Comparison of ENCODE assay signal across 1 cellular context in genomic region chr7:136133491-136133990, GRCh38.
TF ChIP-seq lines count a peak whose summit lies in the region.

No MANE protein-coding gene starts in this region.

TF ChIP-seq in GM23338, 12 proteins besides CTCF, POLR2A, EP300 and RAD21 (continued from another document):
- TF ChIP-seq, protein P1, sequence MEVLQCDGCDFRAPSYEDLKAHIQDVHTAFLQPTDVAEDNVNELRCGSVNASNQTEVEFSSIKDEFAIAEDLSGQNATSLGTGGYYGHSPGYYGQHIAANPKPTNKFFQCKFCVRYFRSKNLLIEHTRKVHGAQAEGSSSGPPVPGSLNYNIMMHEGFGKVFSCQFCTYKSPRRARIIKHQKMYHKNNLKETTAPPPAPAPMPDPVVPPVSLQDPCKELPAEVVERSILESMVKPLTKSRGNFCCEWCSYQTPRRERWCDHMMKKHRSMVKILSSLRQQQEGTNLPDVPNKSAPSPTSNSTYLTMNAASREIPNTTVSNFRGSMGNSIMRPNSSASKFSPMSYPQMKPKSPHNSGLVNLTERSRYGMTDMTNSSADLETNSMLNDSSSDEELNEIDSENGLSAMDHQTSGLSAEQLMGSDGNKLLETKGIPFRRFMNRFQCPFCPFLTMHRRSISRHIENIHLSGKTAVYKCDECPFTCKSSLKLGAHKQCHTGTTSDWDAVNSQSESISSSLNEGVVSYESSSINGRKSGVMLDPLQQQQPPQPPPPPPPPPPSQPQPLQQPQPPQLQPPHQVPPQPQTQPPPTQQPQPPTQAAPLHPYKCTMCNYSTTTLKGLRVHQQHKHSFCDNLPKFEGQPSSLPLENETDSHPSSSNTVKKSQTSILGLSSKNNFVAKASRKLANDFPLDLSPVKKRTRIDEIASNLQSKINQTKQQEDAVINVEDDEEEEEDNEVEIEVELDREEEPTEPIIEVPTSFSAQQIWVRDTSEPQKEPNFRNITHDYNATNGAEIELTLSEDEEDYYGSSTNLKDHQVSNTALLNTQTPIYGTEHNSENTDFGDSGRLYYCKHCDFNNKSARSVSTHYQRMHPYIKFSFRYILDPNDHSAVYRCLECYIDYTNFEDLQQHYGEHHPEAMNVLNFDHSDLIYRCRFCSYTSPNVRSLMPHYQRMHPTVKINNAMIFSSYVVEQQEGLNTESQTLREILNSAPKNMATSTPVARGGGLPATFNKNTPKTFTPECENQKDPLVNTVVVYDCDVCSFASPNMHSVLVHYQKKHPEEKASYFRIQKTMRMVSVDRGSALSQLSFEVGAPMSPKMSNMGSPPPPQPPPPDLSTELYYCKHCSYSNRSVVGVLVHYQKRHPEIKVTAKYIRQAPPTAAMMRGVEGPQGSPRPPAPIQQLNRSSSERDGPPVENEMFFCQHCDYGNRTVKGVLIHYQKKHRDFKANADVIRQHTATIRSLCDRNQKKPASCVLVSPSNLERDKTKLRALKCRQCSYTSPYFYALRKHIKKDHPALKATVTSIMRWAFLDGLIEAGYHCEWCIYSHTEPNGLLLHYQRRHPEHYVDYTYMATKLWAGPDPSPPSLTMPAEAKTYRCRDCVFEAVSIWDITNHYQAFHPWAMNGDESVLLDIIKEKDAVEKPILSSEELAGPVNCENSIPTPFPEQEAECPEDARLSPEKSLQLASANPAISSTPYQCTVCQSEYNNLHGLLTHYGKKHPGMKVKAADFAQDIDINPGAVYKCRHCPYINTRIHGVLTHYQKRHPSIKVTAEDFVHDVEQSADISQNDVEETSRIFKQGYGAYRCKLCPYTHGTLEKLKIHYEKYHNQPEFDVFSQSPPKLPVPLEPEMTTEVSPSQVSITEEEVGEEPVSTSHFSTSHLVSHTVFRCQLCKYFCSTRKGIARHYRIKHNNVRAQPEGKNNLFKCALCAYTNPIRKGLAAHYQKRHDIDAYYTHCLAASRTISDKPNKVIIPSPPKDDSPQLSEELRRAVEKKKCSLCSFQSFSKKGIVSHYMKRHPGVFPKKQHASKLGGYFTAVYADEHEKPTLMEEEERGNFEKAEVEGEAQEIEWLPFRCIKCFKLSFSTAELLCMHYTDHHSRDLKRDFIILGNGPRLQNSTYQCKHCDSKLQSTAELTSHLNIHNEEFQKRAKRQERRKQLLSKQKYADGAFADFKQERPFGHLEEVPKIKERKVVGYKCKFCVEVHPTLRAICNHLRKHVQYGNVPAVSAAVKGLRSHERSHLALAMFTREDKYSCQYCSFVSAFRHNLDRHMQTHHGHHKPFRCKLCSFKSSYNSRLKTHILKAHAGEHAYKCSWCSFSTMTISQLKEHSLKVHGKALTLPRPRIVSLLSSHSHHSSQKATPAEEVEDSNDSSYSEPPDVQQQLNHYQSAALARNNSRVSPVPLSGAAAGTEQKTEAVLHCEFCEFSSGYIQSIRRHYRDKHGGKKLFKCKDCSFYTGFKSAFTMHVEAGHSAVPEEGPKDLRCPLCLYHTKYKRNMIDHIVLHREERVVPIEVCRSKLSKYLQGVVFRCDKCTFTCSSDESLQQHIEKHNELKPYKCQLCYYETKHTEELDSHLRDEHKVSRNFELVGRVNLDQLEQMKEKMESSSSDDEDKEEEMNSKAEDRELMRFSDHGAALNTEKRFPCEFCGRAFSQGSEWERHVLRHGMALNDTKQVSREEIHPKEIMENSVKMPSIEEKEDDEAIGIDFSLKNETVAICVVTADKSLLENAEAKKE (CRISPR knock-in tag; IDR thresholded peaks at IDR 0.05), result no peak
- no peak for TF ChIP-seq POLR2AphosphoS5 (IDR thresholded peaks at IDR 0.05; ENCODE audit: low read depth)
- no peak for TF ChIP-seq ZNF114 (CRISPR knock-in tag; IDR thresholded peaks at IDR 0.05)
- TF ChIP-seq, protein P2, sequence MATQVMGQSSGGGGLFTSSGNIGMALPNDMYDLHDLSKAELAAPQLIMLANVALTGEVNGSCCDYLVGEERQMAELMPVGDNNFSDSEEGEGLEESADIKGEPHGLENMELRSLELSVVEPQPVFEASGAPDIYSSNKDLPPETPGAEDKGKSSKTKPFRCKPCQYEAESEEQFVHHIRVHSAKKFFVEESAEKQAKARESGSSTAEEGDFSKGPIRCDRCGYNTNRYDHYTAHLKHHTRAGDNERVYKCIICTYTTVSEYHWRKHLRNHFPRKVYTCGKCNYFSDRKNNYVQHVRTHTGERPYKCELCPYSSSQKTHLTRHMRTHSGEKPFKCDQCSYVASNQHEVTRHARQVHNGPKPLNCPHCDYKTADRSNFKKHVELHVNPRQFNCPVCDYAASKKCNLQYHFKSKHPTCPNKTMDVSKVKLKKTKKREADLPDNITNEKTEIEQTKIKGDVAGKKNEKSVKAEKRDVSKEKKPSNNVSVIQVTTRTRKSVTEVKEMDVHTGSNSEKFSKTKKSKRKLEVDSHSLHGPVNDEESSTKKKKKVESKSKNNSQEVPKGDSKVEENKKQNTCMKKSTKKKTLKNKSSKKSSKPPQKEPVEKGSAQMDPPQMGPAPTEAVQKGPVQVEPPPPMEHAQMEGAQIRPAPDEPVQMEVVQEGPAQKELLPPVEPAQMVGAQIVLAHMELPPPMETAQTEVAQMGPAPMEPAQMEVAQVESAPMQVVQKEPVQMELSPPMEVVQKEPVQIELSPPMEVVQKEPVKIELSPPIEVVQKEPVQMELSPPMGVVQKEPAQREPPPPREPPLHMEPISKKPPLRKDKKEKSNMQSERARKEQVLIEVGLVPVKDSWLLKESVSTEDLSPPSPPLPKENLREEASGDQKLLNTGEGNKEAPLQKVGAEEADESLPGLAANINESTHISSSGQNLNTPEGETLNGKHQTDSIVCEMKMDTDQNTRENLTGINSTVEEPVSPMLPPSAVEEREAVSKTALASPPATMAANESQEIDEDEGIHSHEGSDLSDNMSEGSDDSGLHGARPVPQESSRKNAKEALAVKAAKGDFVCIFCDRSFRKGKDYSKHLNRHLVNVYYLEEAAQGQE (IDR thresholded peaks at IDR 0.05; ENCODE audit: unreplicated experiment), result no peak
- no peak for TF ChIP-seq CREB1 (CRISPR knock-in tag; IDR thresholded peaks at IDR 0.05; ENCODE audit: low read depth)
- TF ChIP-seq ZNF331 (CRISPR knock-in tag; IDR thresholded peaks at IDR 0.05; ENCODE audit: low read depth), result no peak
- TF ChIP-seq STAT1 (IDR thresholded peaks at IDR 0.05; ENCODE audit: unreplicated experiment), result no peak
- TF ChIP-seq JUNB (IDR thresholded peaks at IDR 0.05; ENCODE audit: unreplicated experiment), result no peak
- no peak for TF ChIP-seq EZH2phosphoT487 (IDR thresholded peaks at IDR 0.05; ENCODE audit: unreplicated experiment)
- no peak for TF ChIP-seq EZH2 (IDR thresholded peaks at IDR 0.05; ENCODE audit: low read depth, unreplicated experiment)
TF ChIP-seq in GM23338: peak in this region for 0.
